ENCODE assay signal across 8 cellular contexts in the genomic region with DNA sequence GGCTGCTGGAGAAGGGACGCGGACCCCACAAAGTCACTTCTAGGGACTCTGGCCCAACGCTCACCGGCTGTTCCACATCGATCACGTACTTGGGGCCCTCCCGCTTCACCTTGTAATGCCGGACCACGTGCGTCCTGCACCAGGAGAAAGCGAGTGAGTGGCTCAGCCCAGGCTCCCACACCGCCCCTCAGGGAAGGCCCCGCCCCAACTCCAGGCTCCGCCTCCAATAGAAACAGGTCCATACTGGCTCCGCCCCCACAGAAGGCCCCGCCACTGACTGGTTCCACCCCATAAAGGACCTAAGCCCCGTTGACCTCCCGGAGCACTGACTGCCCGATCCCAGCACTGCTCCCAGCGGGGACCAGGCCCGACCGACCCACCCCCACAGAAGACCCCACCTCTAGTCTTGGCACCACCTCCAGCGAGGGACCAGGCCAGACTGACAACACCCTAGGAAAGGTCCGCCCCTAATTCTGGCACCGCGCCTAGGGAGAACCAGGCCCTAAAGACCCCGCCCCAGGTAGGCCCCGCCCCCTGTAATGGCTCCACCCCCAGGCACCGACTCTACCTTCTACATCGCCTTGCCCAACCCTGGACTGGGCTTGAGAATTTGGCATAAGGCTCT. TPM values are rescaled to one million over a fixed set of nuclear protein-coding genes. Genes with fewer than 3 reads are reported as not detected.
A peak's percentile ranks its signal among the peaks of the same experiment; 100 is the strongest.
DNase-seq lines count a peak whose midpoint lies in the region; ATAC-seq lines count a peak whose summit lies in the region.

No MANE protein-coding gene starts in this region.

- H3K9me3 Mint-ChIP-seq in memory B cell, result no peaks in the 10 kb centered on the region

- H3K9ac ChIP-seq in HUES64 (ENCODE audit: low read depth, low read length), result peak overlapping the region; percentile 75

- 3% methylated on average over 30 of the region's 30 CpGs for WGBS in HUES64

- H3K36me3 Mint-ChIP-seq in memory B cell, result no peaks in the 10 kb centered on the region

- H3K4me1 ChIP-seq in HUES64 (ENCODE audit: insufficient read depth, low read length), result no peaks in the 10 kb centered on the region

- H3K4me3 ChIP-seq in HUES64 (ENCODE audit: low read length), result peak overlapping the region; percentile 63

- H3K27ac ChIP-seq in HUES64 (ENCODE audit: low read depth, low read length), result peak overlapping the region; percentile 71; the same call in 1 of the 2 replicates

- ATAC-seq in memory B cell (ENCODE audit: low read depth) (no peak), GM18519 (IDR thresholded peaks at IDR 0.05; ENCODE audit: low FRiP score, unreplicated experiment) (no peak)

- H3K4me3 Mint-ChIP-seq in memory B cell, result peak overlapping the region; percentile 52

- H3K4me1 Mint-ChIP-seq in memory B cell, result peaks cover 15% of the 10 kb centered on the region

- no peaks in the 10 kb centered on the region for H3K27me3 ChIP-seq in HUES64 (ENCODE audit: insufficient read depth, low read length)

- DNase-seq in AG08396 (ENCODE audit: low spot score), result peak; percentile 69
- DNase-seq in activated CD4-positive, CD25-positive, alpha-beta regulatory T cell treated with anti-CD3 and anti-CD28 coated beads, Interleukin-2, amount 50 U/mL, for 16 hours (ENCODE audit: low read depth, low spot score), result peak; percentile 48
- peak; percentile 68 for DNase-seq in cerebellum (ENCODE audit: low spot score)
- peak in 1 of 2 donors; percentile 45 for DNase-seq in memory B cell (ENCODE audit: low spot score in 2 of 2)
- peak; percentile 40 for DNase-seq in stimulated activated CD8-positive, alpha-beta memory T cell treated with anti-CD3 and anti-CD28 coated beads, Interleukin-15, amount 100 ng/mL, for 1 hour (ENCODE audit: low read depth)
- no peak for DNase-seq in glomerular visceral epithelial cell (ENCODE audit: extremely low spot score)

- no peaks in the 10 kb centered on the region for H3K9me3 ChIP-seq in HUES64 (ENCODE audit: insufficient read depth, low read depth, low read length)

- H3K27me3 Mint-ChIP-seq in memory B cell, result peaks cover 17% of the 10 kb centered on the region

- H3K36me3 ChIP-seq in HUES64 (ENCODE audit: insufficient read depth, low read length), result peaks cover 7% of the 10 kb centered on the region; the same call in 1 of the 2 replicates

- no peak overlapping the region for H3K27ac Mint-ChIP-seq in memory B cell

RNA-seq across cellular contexts. Expression of gene STAP2, which starts 11.3 kb away (rescaled TPM):
- 9.6 TPM for polyA plus RNA-seq in HUES64 (2013, experiment 1 of 2)
- polyA plus RNA-seq in HUES64 (2013, experiment 2 of 2), result 10.1 TPM
- total RNA-seq in cerebellum, result 1.5 TPM

RNA-seq across cellular contexts. Expression of gene MPND, which starts 16.0 kb away (rescaled TPM):
- polyA plus RNA-seq in HUES64 (2013, experiment 1 of 2), result 22.9 TPM
- polyA plus RNA-seq in HUES64 (2013, experiment 2 of 2), result 19.0 TPM
- 11.3 TPM for total RNA-seq in cerebellum

RNA-seq across cellular contexts. Expression of gene FSD1, which starts 23.0 kb away (rescaled TPM):
- 42.7 TPM for polyA plus RNA-seq in HUES64 (2013, experiment 1 of 2)
- polyA plus RNA-seq in HUES64 (2013, experiment 2 of 2), result 44.6 TPM
- 23.8 TPM for total RNA-seq in cerebellum

RNA-seq across cellular contexts. Expression of gene TMIGD2, which starts 25.2 kb away (rescaled TPM):
- 0.25 TPM for polyA plus RNA-seq in HUES64 (2013, experiment 1 of 2)
- polyA plus RNA-seq in HUES64 (2013, experiment 2 of 2), result 0.95 TPM
- 0.27 TPM for total RNA-seq in cerebellum

RNA-seq across cellular contexts. Expression of gene SHD, which starts 48.3 kb away (rescaled TPM):
- 1.1 TPM for polyA plus RNA-seq in HUES64 (2013, experiment 1 of 2)
- 3.2 TPM for polyA plus RNA-seq in HUES64 (2013, experiment 2 of 2)
- total RNA-seq in cerebellum, result 10.1 TPM
